In the genomic region with DNA sequence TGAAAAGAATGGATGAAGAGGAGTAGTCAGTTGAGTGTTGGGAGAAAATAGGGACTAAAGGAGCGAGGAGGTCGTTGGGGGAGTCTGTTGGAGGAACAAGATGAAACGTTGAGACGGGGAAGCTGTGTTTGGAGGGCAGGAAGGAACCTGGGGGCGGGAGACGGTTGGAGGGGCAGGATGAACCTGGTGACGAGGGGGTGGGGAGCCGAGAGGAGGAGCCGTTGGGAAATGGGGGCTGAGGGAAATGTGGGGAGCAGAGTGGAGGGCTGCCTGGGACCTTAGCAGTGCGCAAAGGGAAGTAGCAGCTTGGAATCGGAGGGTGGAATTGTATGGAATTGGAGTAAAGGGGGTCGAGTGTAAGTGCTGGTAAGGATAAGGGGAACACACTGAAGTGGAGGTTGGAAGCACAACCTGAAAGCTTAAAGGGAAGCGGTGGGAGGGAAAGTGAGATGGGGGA, we compare ENCODE assay signal across 8 cellular contexts. TPM values are rescaled to one million over a fixed set of nuclear protein-coding genes. Genes with fewer than 3 reads are reported as not detected.
DNase-seq lines count a peak whose midpoint lies in the region; ATAC-seq and TF ChIP-seq lines count a peak whose summit lies in the region.

No MANE protein-coding gene starts in this region.

- DNase-seq in ELF-1 (ENCODE audit: low read depth, low spot score) = peak; percentile 41
- no peak for DNase-seq in LNCaP clone FGC (ENCODE audit: low read depth)
- peak; percentile 33 to 46 for DNase-seq in activated CD4-positive, alpha-beta T cell treated with anti-CD3 and anti-CD28 coated beads, Interleukin-2, amount 50 U/mL, for 48 hours
- peak; percentile 16 for DNase-seq in epithelial cell of esophagus (ENCODE audit: low read depth)
- DNase-seq in mucosa of descending colon = peak; percentile 38 to 59 (median 56)
- DNase-seq in testis = peak; percentile 58
- DNase-seq in GM19240 (ENCODE audit: insufficient read length, low spot score) = no peak
- DNase-seq in middle frontal gyrus (ENCODE audit: extremely low spot score, low spot score) = no peak

- H3K27me3 ChIP-seq in testis = no peaks in the 10 kb centered on the region

- H3K4me3 ChIP-seq in LNCaP clone FGC (ENCODE audit: low read depth, low read length) (peak overlapping the region; percentile 99), epithelial cell of esophagus (ENCODE audit: low read length) (peak overlapping the region; percentile 99), mucosa of descending colon (peak overlapping the region; percentile 65), testis (peak overlapping the region; percentile 94)

- TF ChIP-seq CTCF in LNCaP clone FGC (IDR thresholded peaks at IDR 0.05; ENCODE audit: control insufficient read depth, extremely low read depth, insufficient read depth) (no peak), epithelial cell of esophagus (IDR thresholded peaks at IDR 0.05; ENCODE audit: insufficient read depth, low read depth, low read length, missing control alignments) (no peak), mucosa of descending colon (IDR thresholded peaks at IDR 0.05) (no peak), testis (IDR thresholded peaks at IDR 0.05) (no peak)

- peak; percentile 3 for ATAC-seq in mucosa of descending colon

- no peak for TF ChIP-seq POLR2A in testis (IDR thresholded peaks at IDR 0.05)

- intact Hi-C loops in mucosa of descending colon (cut with DNase I, micrococcal nuclease) (no loop called here), testis (cut with DNase I; ENCODE audit: low total_unique reads) (no loop called here)

- no peaks in the 10 kb centered on the region for H3K9me3 ChIP-seq in mucosa of descending colon
- no peaks in the 10 kb centered on the region for H3K9me3 ChIP-seq in testis

- H3K4me1 ChIP-seq in mucosa of descending colon (ENCODE audit: low read depth) = peaks cover 28% of the 10 kb centered on the region
- peaks cover 7% of the 10 kb centered on the region for H3K4me1 ChIP-seq in testis

- H3K27ac ChIP-seq in testis = peak overlapping the region; percentile 91

- H3K36me3 ChIP-seq in mucosa of descending colon (ENCODE audit: low read depth) (no peaks in the 10 kb centered on the region), testis (ENCODE audit: low read depth, missing control alignments) (no peaks in the 10 kb centered on the region)

- WGBS in testis, 2 donors = 0 to 1% methylated on average over 13 of the region's 13 CpGs

RNA-seq across cellular contexts. Expression of gene MTF2, which starts 0.6 kb away (rescaled TPM):
- total RNA-seq in mucosa of descending colon (10 to 100 TPM; 22.5 to 32.1 (median 23.6) TPM), testis (10 to 100 TPM; 57.4 to 68.3 TPM)
- polyA plus RNA-seq in testis (ENCODE audit: insufficient read depth, low read depth, low replicate concordance) = 32.2 TPM

Comparison
In these comparisons a context has a peak if more than half of its experiments do, and no peak if none do; other contexts are left out.
1. DNase-seq: peak in ELF-1 (single experiment), activated CD4-positive, alpha-beta T cell treated with anti-CD3 and anti-CD28 coated beads, Interleukin-2, amount 50 U/mL, for 48 hours (2 of 2), epithelial cell of esophagus (single experiment), mucosa of descending colon (3 of 3) and testis (single experiment); none in LNCaP clone FGC (single experiment), GM19240 (single experiment) and middle frontal gyrus (single experiment).
2. Peak in every context shown above with its lines, with median percentiles within 50 percentile points of each other: H3K4me3 ChIP-seq.